8 cellular contexts compared by ENCODE assay signal in genomic region chr2:200713003-200713703, GRCh38.
DNase-seq lines count a peak whose midpoint lies in the region; ATAC-seq lines count a peak whose summit lies in the region.

No MANE protein-coding gene starts in this region.

- peak overlapping the region; percentile 49 for H3K4me3 ChIP-seq in mucosa of stomach (ENCODE audit: low read length)

- ATAC-seq in GM21576 (IDR thresholded peaks at IDR 0.05; ENCODE audit: unreplicated experiment) (peak; percentile 99), esophagus mucosa (peak; percentile 97)

- peaks cover 6 to 9% (median 8%) of the 10 kb centered on the region in 3 donors for H3K4me1 Mint-ChIP-seq in IgD-negative memory B cell
- peaks cover 54% of the 10 kb centered on the region for H3K4me1 Mint-ChIP-seq in activated T-cell treated with anti-CD3 and anti-CD28 coated beads, Interleukin-2, amount 50 U/mL, for 24 hours (ENCODE audit: low read depth)

- H3K9me3 Mint-ChIP-seq in IgD-negative memory B cell: no peaks in the 10 kb centered on the region
- H3K9me3 Mint-ChIP-seq in activated T-cell treated with anti-CD3 and anti-CD28 coated beads, Interleukin-2, amount 50 U/mL, for 24 hours: no peaks in the 10 kb centered on the region

- peak overlapping the region; percentile 83 to 96 (median 95) for H3K27ac Mint-ChIP-seq in IgD-negative memory B cell
- peak overlapping the region; percentile 100 for H3K27ac Mint-ChIP-seq in activated T-cell treated with anti-CD3 and anti-CD28 coated beads, Interleukin-2, amount 50 U/mL, for 24 hours

- H3K36me3 ChIP-seq in mucosa of stomach (ENCODE audit: control insufficient read depth, insufficient read depth, low read length): no peaks in the 10 kb centered on the region

- peak overlapping the region; percentile 40 to 90 (median 84) for H3K4me3 Mint-ChIP-seq in IgD-negative memory B cell
- peak overlapping the region; percentile 79 for H3K4me3 Mint-ChIP-seq in activated T-cell treated with anti-CD3 and anti-CD28 coated beads, Interleukin-2, amount 50 U/mL, for 24 hours

- peaks cover 14% of the 10 kb centered on the region for H3K27me3 Mint-ChIP-seq in IgD-negative memory B cell
- H3K27me3 Mint-ChIP-seq in activated T-cell treated with anti-CD3 and anti-CD28 coated beads, Interleukin-2, amount 50 U/mL, for 24 hours: no peaks in the 10 kb centered on the region

- peaks cover 7% of the 10 kb centered on the region for H3K4me1 ChIP-seq in mucosa of stomach (ENCODE audit: control insufficient read depth, insufficient read depth, low read length)

- DNase-seq in DMS53 (lab: John Stamatoyannopoulos, UW) (peak; percentile 100), OCI-M2 (lab: John Stamatoyannopoulos, UW; ENCODE audit: unreplicated experiment) (peak; percentile 28)
- peak; percentile 90 for DNase-seq in activated T-cell treated with anti-CD3 and anti-CD28 coated beads, Interleukin-2, amount 50 U/mL, for 24 hours
- peak; percentile 94 for DNase-seq in stimulated activated CD8-positive, alpha-beta memory T cell treated with anti-CD3 and anti-CD28 coated beads, Interleukin-4, amount 100 ng/mL, for 48 hours

- H3K27me3 ChIP-seq in mucosa of stomach (ENCODE audit: control insufficient read depth, insufficient read depth, low read length): no peaks in the 10 kb centered on the region

- peak overlapping the region; percentile 59 for H3K9ac ChIP-seq in mucosa of stomach (ENCODE audit: low read length)

- H3K36me3 Mint-ChIP-seq in IgD-negative memory B cell: no peaks in the 10 kb centered on the region
- H3K36me3 Mint-ChIP-seq in activated T-cell treated with anti-CD3 and anti-CD28 coated beads, Interleukin-2, amount 50 U/mL, for 24 hours (ENCODE audit: low read depth): no peaks in the 10 kb centered on the region

- H3K9me3 ChIP-seq in mucosa of stomach (ENCODE audit: control insufficient read depth, low read length): no peaks in the 10 kb centered on the region

Comparison
In these comparisons a context has a peak if more than half of its experiments do, and no peak if none do; other contexts are left out.
1. Peak in every context shown above with its lines: DNase-seq, ATAC-seq and H3K4me3 ChIP-seq.
2. DNase-seq: peak in every context shown above with its lines; median percentile 100 in DMS53; 94 in stimulated activated CD8-positive, alpha-beta memory T cell treated with anti-CD3 and anti-CD28 coated beads, Interleukin-4, amount 100 ng/mL, for 48 hours; 90 in activated T-cell treated with anti-CD3 and anti-CD28 coated beads, Interleukin-2, amount 50 U/mL, for 24 hours; 28 in OCI-M2.